3 cellular contexts compared by ENCODE assay signal in genomic region chr3:58422756-58423324, GRCh38.
A peak's percentile ranks its signal among the peaks of the same experiment; 100 is the strongest.
TF ChIP-seq lines count a peak whose summit lies in the region.

No MANE protein-coding gene starts in this region.

TF ChIP-seq in GM23338, 12 proteins besides CTCF, POLR2A, EP300 and RAD21 (continues in another document):
- TF ChIP-seq REST (IDR thresholded peaks at IDR 0.05; ENCODE audit: unreplicated experiment) = no peak
- TF ChIP-seq ETS1 (IDR thresholded peaks at IDR 0.05) = no peak
- TF ChIP-seq ZNF331 (CRISPR knock-in tag; IDR thresholded peaks at IDR 0.05; ENCODE audit: low read depth) = no peak
- TF ChIP-seq STAT1 (IDR thresholded peaks at IDR 0.05; ENCODE audit: unreplicated experiment) = no peak
- no peak for TF ChIP-seq JUNB (IDR thresholded peaks at IDR 0.05; ENCODE audit: unreplicated experiment)
- TF ChIP-seq ZNF114 (CRISPR knock-in tag; IDR thresholded peaks at IDR 0.05) = no peak
- no peak for TF ChIP-seq EZH2 (IDR thresholded peaks at IDR 0.05; ENCODE audit: low read depth, unreplicated experiment)
- TF ChIP-seq NANOG (IDR thresholded peaks at IDR 0.05; ENCODE audit: borderline replicate concordance) = no peak
- no peak for TF ChIP-seq POLR2AphosphoS5 (IDR thresholded peaks at IDR 0.05; ENCODE audit: low read depth)
- TF ChIP-seq CREB1 (CRISPR knock-in tag; IDR thresholded peaks at IDR 0.05; ENCODE audit: low read depth) = no peak

TF ChIP-seq in K562, 482 proteins besides CTCF, POLR2A, EP300 and RAD21:
- TF ChIP-seq TARDBP (IDR thresholded peaks at IDR 0.05) (no peak), ZNF75A (CRISPR knock-in tag; IDR thresholded peaks at IDR 0.05) (peak; percentile 79), RFX1 (IDR thresholded peaks at IDR 0.05) (0 out of 2 replicates have a peak, but pooled peaks have one; percentile 10)

TF ChIP-seq in liver, 16 proteins besides CTCF, POLR2A, EP300 and RAD21:
- TF ChIP-seq FOXA1 (IDR thresholded peaks at IDR 0.05) (no peak), FOXA2 (IDR thresholded peaks at IDR 0.05) (no peak), HNF4A (conservative IDR thresholded peaks at IDR 0.05) (no peak)
